Comparison of ENCODE assay signal across 31 cellular contexts in the genomic region with DNA sequence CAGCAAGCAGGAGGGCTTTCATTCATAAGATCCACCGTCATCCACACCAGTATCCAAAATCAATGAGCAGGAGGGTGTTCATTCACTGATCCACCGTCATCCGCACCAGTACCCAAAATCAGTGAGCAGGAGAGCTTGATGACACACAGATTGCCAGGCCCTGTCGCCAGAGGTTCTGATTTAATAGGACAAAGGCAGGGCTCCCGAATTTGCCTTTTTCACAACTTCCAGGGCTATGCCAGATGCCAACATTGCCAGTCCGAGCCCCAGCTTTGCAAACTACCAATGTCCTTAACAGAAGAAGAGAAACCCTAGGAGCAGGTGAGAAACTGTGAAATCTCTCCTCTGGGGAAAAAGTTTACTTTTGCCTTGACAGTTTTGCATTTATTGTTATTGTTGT.
"Had no signal": no experiment of that assay in that cellular context is flagged by ENCODE, and none has a peak within 500 bp of the region (broad histone marks: within the 10 kb centered on the region; RNA-seq: fewer than 3 reads in every experiment).

No MANE protein-coding gene starts in this region.

- H3K36me3 ChIP-seq: adrenal gland, brain microvascular endothelial cell, breast epithelium, WERI-Rb-1 had no signal

- H3K4me3 ChIP-seq: adrenal gland, body of pancreas, breast epithelium had no signal

- DNase-seq: activated CD4-positive, alpha-beta memory T cell treated with anti-CD3 and anti-CD28 coated beads for 36 hours; activated CD4-positive, alpha-beta T cell treated with anti-CD3 and anti-CD28 coated beads for 4 hours; activated CD4-positive, alpha-beta T cell treated with anti-CD3 and anti-CD28 coated beads, Interleukin-2, amount 10 ng/mL, durations not matched to agents 24 days and 14 days; activated CD4-positive, alpha-beta T cell treated with anti-CD3 and anti-CD28 coated beads, Interleukin-2, amount 50 U/mL, for 1 hour; activated CD4-positive, alpha-beta T cell treated with anti-CD3 and anti-CD28 coated beads, Interleukin-2, amount 50 U/mL, for 4 hours; activated CD4-positive, CD25-positive, alpha-beta regulatory T cell; activated CD8-positive, alpha-beta memory T cell treated with anti-CD3 and anti-CD28 coated beads, Interleukin-2, amount 50 U/mL, for 4 hours; activated CD8-positive, alpha-beta T cell treated with anti-CD3 and anti-CD28 coated beads for 36 hours; activated effector memory CD4-positive, alpha-beta T cell treated with anti-CD3 and anti-CD28 coated beads, Interleukin-2, amount 50 U/mL, for 16 hours; activated gamma-delta T cell treated with Interleukin-2 at 50 U/mL for 16 hours; activated naive CD4-positive, alpha-beta T cell; activated naive CD4-positive, alpha-beta T cell treated with anti-CD3 and anti-CD28 coated beads for 36 hours; activated naive CD4-positive, alpha-beta T cell treated with anti-CD3 and anti-CD28 coated beads, Interleukin-2, amount 50 U/mL, for 16 hours; activated naive CD8-positive, alpha-beta T cell treated with anti-CD3 and anti-CD28 coated beads for 36 hours; activated T-cell treated with anti-CD3 and anti-CD28 coated beads for 4 hours; activated T-cell treated with anti-CD3 and anti-CD28 coated beads, Interleukin-2, amount 50 U/mL, for 1 hour; activated T-cell treated with anti-CD3 and anti-CD28 coated beads, Interleukin-2, amount 50 U/mL, for 4 hours; activated T-cell treated with anti-CD3 and anti-CD28 coated beads, Interleukin-2, amount 50 U/mL, for 72 hours; adrenal gland; amniotic stem cell; aorta; body of pancreas; brain microvascular endothelial cell; central memory CD4-positive, alpha-beta T cell; T-helper 1 cell; T-helper 2 cell; T-helper 9 cell; WERI-Rb-1 had no signal

- FAIRE-seq: astrocyte, TTC549 had no signal

- H3K27me3 ChIP-seq: adrenal gland, brain microvascular endothelial cell, breast epithelium had no signal

- H3K9me3 ChIP-seq: adrenal gland, body of pancreas, breast epithelium had no signal

- H3K4me1 ChIP-seq: adrenal gland, body of pancreas, breast epithelium had no signal

- H3K27ac ChIP-seq: adrenal gland, body of pancreas, brain microvascular endothelial cell, breast epithelium, WERI-Rb-1 had no signal
